ENCODE assay signal across 7 cellular contexts in genomic region chr13:31043891-31044657, GRCh38.
DNase-seq lines count a peak whose midpoint lies in the region; ATAC-seq and TF ChIP-seq lines count a peak whose summit lies in the region.

No MANE protein-coding gene starts in this region.

- TF ChIP-seq POLR2A in sigmoid colon (IDR thresholded peaks at IDR 0.05): no peak

- TF ChIP-seq EP300 in sigmoid colon (IDR thresholded peaks at IDR 0.05): no peak

- peaks cover 5% of the 10 kb centered on the region for H3K36me3 Mint-ChIP-seq in T-helper 2 cell treated with Interferon-gamma antibody and Interleukin-4, amounts not matched to agents 5 μg/mL and 100 μg/mL, for 36 hours (ENCODE audit: low read depth)

- peak overlapping the region; percentile 7 for H3K27ac Mint-ChIP-seq in T-helper 2 cell treated with Interferon-gamma antibody and Interleukin-4, amounts not matched to agents 5 μg/mL and 100 μg/mL, for 36 hours

- no peaks in the 10 kb centered on the region for H3K9me3 ChIP-seq in sigmoid colon

- H3K9me3 Mint-ChIP-seq in T-helper 2 cell treated with Interferon-gamma antibody and Interleukin-4, amounts not matched to agents 5 μg/mL and 100 μg/mL, for 36 hours: no peaks in the 10 kb centered on the region

- peak overlapping the region; percentile 66 for H3K4me3 Mint-ChIP-seq in T-helper 2 cell treated with Interferon-gamma antibody and Interleukin-4, amounts not matched to agents 5 μg/mL and 100 μg/mL, for 36 hours

- no peaks in the 10 kb centered on the region for H3K27me3 ChIP-seq in sigmoid colon

- peaks cover 6% of the 10 kb centered on the region for H3K27me3 Mint-ChIP-seq in T-helper 2 cell treated with Interferon-gamma antibody and Interleukin-4, amounts not matched to agents 5 μg/mL and 100 μg/mL, for 36 hours (ENCODE audit: low read depth)

- 34 to 50% methylated on average over 25 of the region's 25 CpGs for WGBS in sigmoid colon, 2 donors

- TF ChIP-seq CTCF in sigmoid colon (IDR thresholded peaks at IDR 0.05): peak; percentile 50 to 95 (median 88)

- DNase-seq in NCI-H146 treated with DMSO at 0.1 percent for 48 hours (lab: John Stamatoyannopoulos, UW; ENCODE audit: unreplicated experiment): peak; percentile 33
- DNase-seq in T-helper 2 cell treated with Interferon-gamma antibody and Interleukin-4, amounts not matched to agents 5 μg/mL and 100 μg/mL, for 36 hours (ENCODE audit: low spot score): peak; percentile 80
- peak; percentile 78 for DNase-seq in amniotic epithelial cell (ENCODE audit: low read depth)
- DNase-seq in left ventricle myocardium superior: peak; percentile 80
- peak; percentile 89 for DNase-seq in sigmoid colon

- H3K4me1 ChIP-seq in sigmoid colon: peaks cover 0 to 28% (median 21%) of the 10 kb centered on the region in 4 donors

- intact Hi-C loops in left ventricle myocardium superior (cut with micrococcal nuclease): no loop called here
- intact Hi-C loops in sigmoid colon (cut with DNase I): loop anchor here (5.0 to 10.0 kb wide), 2 partner anchors 242 to 579 kb away; partner anchors contain the start of gene HMGB1

- peak; percentile 48 for ATAC-seq in GM18499 (IDR thresholded peaks at IDR 0.05; ENCODE audit: insufficient read depth, unreplicated experiment)
- ATAC-seq in HG02840 (IDR thresholded peaks at IDR 0.05; ENCODE audit: low FRiP score, unreplicated experiment): peak; percentile 86
- ATAC-seq in left ventricle myocardium superior: peak; percentile 86

- peaks cover 53% of the 10 kb centered on the region for H3K4me1 Mint-ChIP-seq in T-helper 2 cell treated with Interferon-gamma antibody and Interleukin-4, amounts not matched to agents 5 μg/mL and 100 μg/mL, for 36 hours (ENCODE audit: low read depth)

- H3K4me3 ChIP-seq in sigmoid colon: no peak overlapping the region

- H3K36me3 ChIP-seq in sigmoid colon: no peaks in the 10 kb centered on the region

- no peak overlapping the region for H3K27ac ChIP-seq in sigmoid colon

Comparison
In these comparisons a context has a peak if more than half of its experiments do, and no peak if none do; other contexts are left out.
1. DNase-seq: peak in every context shown above with its lines; median percentile 89 in sigmoid colon; 80 in T-helper 2 cell treated with Interferon-gamma antibody and Interleukin-4, amounts not matched to agents 5 μg/mL and 100 μg/mL, for 36 hours; 80 in left ventricle myocardium superior; 78 in amniotic epithelial cell; 33 in NCI-H146 treated with DMSO at 0.1 percent for 48 hours.